15 cellular contexts compared by ENCODE assay signal in genomic region chr19:1284293-1284978, GRCh38. TPM values are rescaled to one million over a fixed set of nuclear protein-coding genes. Genes with fewer than 3 reads are reported as not detected.
A peak's percentile ranks its signal among the peaks of the same experiment; 100 is the strongest.
DNase-seq lines count a peak whose midpoint lies in the region; ATAC-seq and TF ChIP-seq lines count a peak whose summit lies in the region.
"Had no signal": no experiment of that assay in that cellular context is flagged by ENCODE, and none has a peak within 500 bp of the region (broad histone marks: within the 10 kb centered on the region; RNA-seq: fewer than 3 reads in every experiment).

No MANE protein-coding gene starts in this region.

- TF ChIP-seq CTCF in 22Rv1 (IDR thresholded peaks at IDR 0.05) (no peak), GM20000 (IDR thresholded peaks at IDR 0.05; ENCODE audit: extremely low read depth, missing control alignments) (no peak), liver (IDR thresholded peaks at IDR 0.05; ENCODE audit: low read depth, low read length, missing input control) (no peak), upper lobe of right lung (IDR thresholded peaks at IDR 0.05) (no peak)

- TF ChIP-seq RAD21 in liver (IDR thresholded peaks at IDR 0.05), result peak in 1 of 2 donors; percentile 9

- H3K27ac ChIP-seq in 22Rv1 (peak overlapping the region; percentile 74), liver (ENCODE audit: low read depth in 1 of 2, low read length in 2 of 2) (peak overlapping the region; percentile 82 to 90), upper lobe of right lung (no peak overlapping the region)
- H3K27ac ChIP-seq: PC-9 had no signal

- H3K4me1 ChIP-seq in liver (ENCODE audit: control insufficient read depth in 4 of 4, insufficient read depth in 4 of 4, low read length in 3 of 4) (peaks cover 15 to 60% (median 37%) of the 10 kb centered on the region in 4 donors), upper lobe of right lung (no peaks in the 10 kb centered on the region)

- peak overlapping the region; percentile 44 for H3K4me3 Mint-ChIP-seq in activated T-helper 1 cell treated with anti-CD3 and anti-CD28 coated beads, Interleukin-12 subunit alpha, Interleukin-12 subunit beta, Interleukin-2, Interleukin-4 antibody, amounts not matched to agents 30 ng/mL and 10 ng/mL and 1 ng/mL, durations not matched to agents 14 hours and 24 hours and 36 hours

- peaks cover 9% of the 10 kb centered on the region for H3K36me3 Mint-ChIP-seq in activated T-helper 1 cell treated with anti-CD3 and anti-CD28 coated beads, Interleukin-12 subunit alpha, Interleukin-12 subunit beta, Interleukin-2, Interleukin-4 antibody, amounts not matched to agents 30 ng/mL and 10 ng/mL and 1 ng/mL, durations not matched to agents 14 hours and 24 hours and 36 hours (ENCODE audit: low read depth)

- H3K27me3 ChIP-seq in liver (ENCODE audit: control insufficient read depth in 4 of 4, insufficient read depth in 4 of 4, low read length in 3 of 4), result no peaks in the 10 kb centered on the region
- H3K27me3 ChIP-seq in upper lobe of right lung, result peaks cover 52% of the 10 kb centered on the region

- no peaks in the 10 kb centered on the region for H3K9me3 ChIP-seq in liver (ENCODE audit: control insufficient read depth in 4 of 4, low read length in 3 of 4)
- no peaks in the 10 kb centered on the region for H3K9me3 ChIP-seq in upper lobe of right lung

- no peak overlapping the region for H3K9ac ChIP-seq in liver (ENCODE audit: low read depth in 1 of 2, low read length in 2 of 2)

- H3K27ac Mint-ChIP-seq in activated T-helper 1 cell treated with anti-CD3 and anti-CD28 coated beads, Interleukin-12 subunit alpha, Interleukin-12 subunit beta, Interleukin-2, Interleukin-4 antibody, amounts not matched to agents 30 ng/mL and 10 ng/mL and 1 ng/mL, durations not matched to agents 14 hours and 24 hours and 36 hours, result no peak overlapping the region

- ATAC-seq in upper lobe of right lung, result no peak

- H3K9me3 Mint-ChIP-seq in activated T-helper 1 cell treated with anti-CD3 and anti-CD28 coated beads, Interleukin-12 subunit alpha, Interleukin-12 subunit beta, Interleukin-2, Interleukin-4 antibody, amounts not matched to agents 30 ng/mL and 10 ng/mL and 1 ng/mL, durations not matched to agents 14 hours and 24 hours and 36 hours, result no peaks in the 10 kb centered on the region

- DNase-seq in GM20000 (ENCODE audit: low spot score), result peak; percentile 39
- no peak for DNase-seq in activated T-helper 1 cell treated with anti-CD3 and anti-CD28 coated beads, Interleukin-12 subunit alpha, Interleukin-12 subunit beta, Interleukin-2, Interleukin-4 antibody, amounts not matched to agents 30 ng/mL and 10 ng/mL and 1 ng/mL, durations not matched to agents 14 hours and 24 hours and 36 hours (ENCODE audit: low spot score)
- no peak for DNase-seq in iPS-NIHi7 (ENCODE audit: extremely low spot score)
- no peak for DNase-seq in upper lobe of right lung
- no peak for DNase-seq in NCI-H1694 treated with DMSO at 0.1 percent for 48 hours (lab: John Stamatoyannopoulos, UW)
- no peak for DNase-seq in NCI-H2171 treated with DMSO at 0.1 percent for 48 hours (lab: John Stamatoyannopoulos, UW)
- DNase-seq: activated CD4-positive, alpha-beta T cell treated with anti-CD3 and anti-CD28 coated beads, Interleukin-2, amount 50 U/mL, for 48 hours; NCI-H1105; NCI-H446; PC-9 had no signal

- 27% methylated on average over 20 of the region's 20 CpGs for WGBS in liver

- intact Hi-C loops in activated T-helper 1 cell treated with anti-CD3 and anti-CD28 coated beads, Interleukin-12 subunit alpha, Interleukin-12 subunit beta, Interleukin-2, Interleukin-4 antibody, amounts not matched to agents 30 ng/mL and 10 ng/mL and 1 ng/mL, durations not matched to agents 14 hours and 24 hours and 36 hours (cut with micrococcal nuclease), result no loop called here
- intact Hi-C loops in upper lobe of right lung (cut with DNase I), result no loop called here

- no peaks in the 10 kb centered on the region for H3K36me3 ChIP-seq in liver (ENCODE audit: control insufficient read depth in 4 of 4, insufficient read depth in 3 of 4, low read depth in 1 of 4, low read length in 3 of 4)
- H3K36me3 ChIP-seq in upper lobe of right lung, result no peaks in the 10 kb centered on the region

- H3K4me3 ChIP-seq in liver (ENCODE audit: low read depth in 1 of 3, low read length in 3 of 3) (peak overlapping the region in 1 of 3 donors; percentile 54), upper lobe of right lung (no peak overlapping the region)
- H3K4me3 ChIP-seq: PC-9 had no signal

- no peaks in the 10 kb centered on the region for H3K4me1 Mint-ChIP-seq in activated T-helper 1 cell treated with anti-CD3 and anti-CD28 coated beads, Interleukin-12 subunit alpha, Interleukin-12 subunit beta, Interleukin-2, Interleukin-4 antibody, amounts not matched to agents 30 ng/mL and 10 ng/mL and 1 ng/mL, durations not matched to agents 14 hours and 24 hours and 36 hours (ENCODE audit: low read depth)

- peaks cover 17% of the 10 kb centered on the region for H3K27me3 Mint-ChIP-seq in activated T-helper 1 cell treated with anti-CD3 and anti-CD28 coated beads, Interleukin-12 subunit alpha, Interleukin-12 subunit beta, Interleukin-2, Interleukin-4 antibody, amounts not matched to agents 30 ng/mL and 10 ng/mL and 1 ng/mL, durations not matched to agents 14 hours and 24 hours and 36 hours (ENCODE audit: insufficient read depth)

TF ChIP-seq in liver, 16 proteins besides CTCF, POLR2A, EP300 and RAD21 (continues in another document):
- TF ChIP-seq NR2F2 (IDR thresholded peaks at IDR 0.05) (no peak), TAF1 (conservative IDR thresholded peaks at IDR 0.05) (no peak), FOXA2 (IDR thresholded peaks at IDR 0.05) (no peak), JUND (IDR thresholded peaks at IDR 0.05) (no peak), ATF3 (IDR thresholded peaks at IDR 0.05) (no peak), EGR1 (IDR thresholded peaks at IDR 0.05; ENCODE audit: low read depth in 2 of 2) (peak in 1 of 2 donors; percentile 8), HNF4A (conservative IDR thresholded peaks at IDR 0.05) (peak; percentile 80 to 82), ZBTB33 (IDR thresholded peaks at IDR 0.05) (no peak), FOXA1 (IDR thresholded peaks at IDR 0.05) (no peak), GABPA (IDR thresholded peaks at IDR 0.05 in 1 of 2, conservative IDR thresholded peaks at IDR 0.05 in 1 of 2) (no peak), MAX (IDR thresholded peaks at IDR 0.05) (peak; percentile 75), YY1 (IDR thresholded peaks at IDR 0.05) (peak; percentile 32)

RNA-seq across cellular contexts. Expression of gene EFNA2, which starts 1.2 kb away (rescaled TPM):
- not detected in 2 replicates for total RNA-seq in activated T-helper 1 cell treated with anti-CD3 and anti-CD28 coated beads, Interleukin-12 subunit alpha, Interleukin-12 subunit beta, Interleukin-2, Interleukin-4 antibody, amounts not matched to agents 30 ng/mL and 10 ng/mL and 1 ng/mL, durations not matched to agents 14 hours and 24 hours and 36 hours
- total RNA-seq in liver (1 to 10 TPM in 1 of 2 donors, under 1 TPM in 1; 0.98 to 6.2 TPM), upper lobe of right lung (not detected)
- polyA plus RNA-seq in liver, result 1 to 10 TPM; 2.5 to 9.8 TPM
- total RNA-seq: fibroblast of villous mesenchyme; mononuclear cell; PC-9; T-helper 2 cell treated with Interferon-gamma antibody and Interleukin-4, amounts not matched to agents 100 ng/mL and 5 ng/mL, for 36 hours had no signal

RNA-seq across cellular contexts. Expression of gene FAM174C, which starts 9.1 kb away (rescaled TPM):
- total RNA-seq in activated T-helper 1 cell treated with anti-CD3 and anti-CD28 coated beads, Interleukin-12 subunit alpha, Interleukin-12 subunit beta, Interleukin-2, Interleukin-4 antibody, amounts not matched to agents 30 ng/mL and 10 ng/mL and 1 ng/mL, durations not matched to agents 14 hours and 24 hours and 36 hours, result 119 and 128 TPM in 2 replicates
- total RNA-seq in liver (10 to 100 TPM; 14.6 to 15.7 TPM), upper lobe of right lung (41.4 TPM)
- 10 to 100 TPM; 51.9 to 79.8 TPM for polyA plus RNA-seq in liver

RNA-seq across cellular contexts. Expression of gene CIRBP, which starts 15.3 kb away (rescaled TPM):
- total RNA-seq in activated T-helper 1 cell treated with anti-CD3 and anti-CD28 coated beads, Interleukin-12 subunit alpha, Interleukin-12 subunit beta, Interleukin-2, Interleukin-4 antibody, amounts not matched to agents 30 ng/mL and 10 ng/mL and 1 ng/mL, durations not matched to agents 14 hours and 24 hours and 36 hours, result 245 and 256 TPM in 2 replicates
- 100 to 1,000 TPM in 1 of 2 donors, 10 to 100 TPM in 1; 80.5 to 135 TPM for total RNA-seq in liver
- polyA plus RNA-seq in liver, result 100 to 1,000 TPM in 1 of 2 donors, 10 to 100 TPM in 1; 41.1 to 113 TPM
- total RNA-seq in upper lobe of right lung, result 322 TPM

RNA-seq across cellular contexts. Expression of gene MIDN, which starts 36.1 kb away (rescaled TPM):
- total RNA-seq in activated T-helper 1 cell treated with anti-CD3 and anti-CD28 coated beads, Interleukin-12 subunit alpha, Interleukin-12 subunit beta, Interleukin-2, Interleukin-4 antibody, amounts not matched to agents 30 ng/mL and 10 ng/mL and 1 ng/mL, durations not matched to agents 14 hours and 24 hours and 36 hours, result 87.6 and 91.6 TPM in 2 replicates
- total RNA-seq in liver (10 to 100 TPM in 1 of 2 donors, 1 to 10 TPM in 1; 9.1 to 22.9 TPM), upper lobe of right lung (135 TPM)
- 10 to 100 TPM in 1 of 2 donors, 1 to 10 TPM in 1; 2.9 to 14.6 TPM for polyA plus RNA-seq in liver

RNA-seq across cellular contexts. Expression of gene ATP5F1D, which starts 42.9 kb away (rescaled TPM):
- total RNA-seq in activated T-helper 1 cell treated with anti-CD3 and anti-CD28 coated beads, Interleukin-12 subunit alpha, Interleukin-12 subunit beta, Interleukin-2, Interleukin-4 antibody, amounts not matched to agents 30 ng/mL and 10 ng/mL and 1 ng/mL, durations not matched to agents 14 hours and 24 hours and 36 hours, result 234 and 239 TPM in 2 replicates
- total RNA-seq in liver (10 to 100 TPM; 20.2 to 44.5 TPM), upper lobe of right lung (126 TPM)
- polyA plus RNA-seq in liver, result 100 to 1,000 TPM; 246 to 315 TPM
